20 cellular contexts compared by ENCODE assay signal in the genomic region with DNA sequence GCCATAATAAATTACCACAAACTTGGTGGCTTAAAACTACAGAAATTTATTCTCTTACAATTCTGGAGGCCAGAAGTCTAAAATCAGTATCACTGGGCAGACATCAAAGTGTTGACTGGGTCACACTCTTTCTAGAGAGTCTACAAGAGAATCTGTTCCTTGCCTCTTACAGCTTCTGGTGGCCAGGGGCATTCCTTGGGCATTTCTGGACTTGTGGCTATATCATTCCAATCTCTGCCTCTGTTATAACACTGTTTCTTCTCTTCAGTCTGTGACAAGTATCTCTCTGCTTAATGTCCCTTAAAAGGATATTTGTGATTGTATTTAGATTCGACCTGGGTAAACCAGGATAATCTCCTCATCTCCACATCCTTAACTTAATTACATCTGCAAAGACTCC.
"Had no signal": no experiment of that assay in that cellular context is flagged by ENCODE, and none has a peak within 500 bp of the region (broad histone marks: within the 10 kb centered on the region; RNA-seq: fewer than 3 reads in every experiment).

No MANE protein-coding gene starts in this region.

- H3K4me1 ChIP-seq: left ventricle myocardium inferior, neural progenitor cell, testis had no signal

- H3K4me3 ChIP-seq: hepatocyte, left ventricle myocardium inferior, neural progenitor cell, skin epidermis, testis had no signal

- H3K4me2 ChIP-seq: hepatocyte, neural progenitor cell had no signal

- H3K9me3 ChIP-seq: left ventricle myocardium inferior, testis had no signal

- DNase-seq: activated B cell treated with CpG ODN at 0.5 μM for 24 hours; activated CD4-positive, alpha-beta memory T cell treated with anti-CD3 and anti-CD28 coated beads for 36 hours; activated CD4-positive, alpha-beta T cell treated with anti-CD3 and anti-CD28 coated beads for 4 hours; activated gamma-delta T cell treated with Interleukin-2 at 50 U/mL for 16 hours; activated naive CD8-positive, alpha-beta T cell treated with anti-CD3 and anti-CD28 coated beads for 36 hours; activated T-cell treated with anti-CD3 and anti-CD28 coated beads for 4 hours; amygdala; effector CD4-positive, alpha-beta T cell; islet precursor cell; left ventricle myocardium inferior; naive thymus-derived CD4-positive, alpha-beta T cell; stimulated activated CD4-positive, alpha-beta T cell treated with anti-CD3 and anti-CD28 coated beads, Interleukin-15, amount 100 ng/mL, for 24 hours; stimulated activated CD4-positive, alpha-beta T cell treated with anti-CD3 and anti-CD28 coated beads, Interleukin-2, amount 100 ng/mL, for 48 hours; stimulated activated naive CD8-positive, alpha-beta T cell treated with anti-CD3 and anti-CD28 coated beads, Interleukin-15, amount 100 ng/mL, for 72 hours; T-helper 1 cell; T-helper 9 cell; testis had no signal

- H3K27me3 ChIP-seq: hepatocyte, neural progenitor cell, testis had no signal

- H3K27ac ChIP-seq: hepatocyte, left ventricle myocardium inferior, neural progenitor cell, skin epidermis, testis had no signal

- H3K79me2 ChIP-seq: hepatocyte had no signal

- H3K36me3 ChIP-seq: left ventricle myocardium inferior, neural progenitor cell had no signal

- H2AFZ ChIP-seq: hepatocyte, neural progenitor cell had no signal

- ATAC-seq: naive thymus-derived CD4-positive, alpha-beta T cell; stimulated activated naive CD8-positive, alpha-beta T cell treated with anti-CD3 and anti-CD28 coated beads, Interleukin-15, amount 100 ng/mL, for 72 hours had no signal

- H3K9ac ChIP-seq: neural progenitor cell had no signal
